8 cellular contexts compared by ENCODE assay signal in the genomic region with DNA sequence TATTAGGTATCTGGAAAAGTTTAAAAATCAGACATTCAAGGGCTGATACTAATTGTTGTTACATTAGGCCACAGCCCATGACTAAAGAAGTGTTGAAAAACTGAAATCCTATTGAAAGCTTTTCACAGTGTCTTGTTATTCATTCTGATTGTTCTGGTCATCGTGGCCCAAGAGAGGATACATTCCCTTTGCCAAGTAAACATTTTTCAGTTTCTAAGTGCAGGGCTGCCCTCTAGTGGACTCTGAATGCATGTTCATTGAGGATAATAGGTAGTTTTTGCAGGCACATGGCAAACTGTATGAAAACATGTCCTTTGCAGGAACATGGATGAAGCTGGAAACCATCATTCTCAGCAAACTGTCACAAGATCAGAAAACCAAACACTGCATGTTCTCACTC.
DNase-seq lines count a peak whose midpoint lies in the region; ATAC-seq and TF ChIP-seq lines count a peak whose summit lies in the region.

No MANE protein-coding gene starts in this region.

- H3K27me3 ChIP-seq in HL-60 (ENCODE audit: insufficient read depth, poor library complexity, severe bottlenecking) (no peaks in the 10 kb centered on the region), ovary (no peaks in the 10 kb centered on the region)

- ATAC-seq in SK-N-SH treated with all-trans-retinoic acid at 6 μM for 48 hours: peak; percentile 39; the same call in 1 of the 3 replicates

- DNase-seq in SIG-M5 treated with dmso at 0.1 percent for 504 hours (lab: John Stamatoyannopoulos, UW; ENCODE audit: unreplicated experiment): peak; percentile 15
- no peak for DNase-seq in SIG-M5 (lab: John Stamatoyannopoulos, UW)
- DNase-seq in HL-60 (ENCODE audit: low read depth in 1 of 2, low spot score in 1 of 2): peak; percentile 4 to 31
- DNase-seq in foreskin fibroblast: peak; percentile 39 to 78
- peak; percentile 31 for DNase-seq in stromal cell of bone marrow (ENCODE audit: low read depth)
- no peak for DNase-seq in inferior parietal cortex (ENCODE audit: extremely low spot score)
- DNase-seq in ovary: no peak

- no peak for TF ChIP-seq POLR2A in ovary (IDR thresholded peaks at IDR 0.05)

- H3K4me1 ChIP-seq in ovary (ENCODE audit: insufficient read depth): no peaks in the 10 kb centered on the region

- intact Hi-C loops in ovary (cut with DNase I): no loop called here

- TF ChIP-seq EP300 in ovary (IDR thresholded peaks at IDR 0.05): no peak

- no peak overlapping the region for H3K27ac ChIP-seq in HL-60 (replicated peaks)
- H3K27ac ChIP-seq in ovary: no peak overlapping the region

- H3K4me3 ChIP-seq in HL-60 (replicated peaks; ENCODE audit: insufficient read depth, low read length) (no peak overlapping the region), foreskin fibroblast (ENCODE audit: low read depth in 1 of 2, low read length in 2 of 2) (no peak overlapping the region), ovary (no peak overlapping the region)

- TF ChIP-seq CTCF in HL-60 (IDR thresholded peaks at IDR 0.05; ENCODE audit: insufficient read depth, low read length) (peak; percentile 27), foreskin fibroblast (IDR thresholded peaks at IDR 0.05; ENCODE audit: low read depth, low read length) (peak; percentile 30), ovary (IDR thresholded peaks at IDR 0.05) (no peak)

- H3K36me3 ChIP-seq in ovary: no peaks in the 10 kb centered on the region

- peaks cover 0 to 3% of the 10 kb centered on the region in 2 donors for H3K9me3 ChIP-seq in ovary

- 32 to 56% (median 35%) methylated on average over 1 of the region's 1 CpG for WGBS in ovary, 3 donors

TF ChIP-seq in SK-N-SH treated with all-trans-retinoic acid at 6 μM for 48 hours, 23 proteins besides CTCF, POLR2A, EP300 and RAD21:
- no peak for TF ChIP-seq SNAI2 (CRISPR knock-in tag; IDR thresholded peaks at IDR 0.05)

Comparison
In these comparisons a context has a peak if more than half of its experiments do, and no peak if none do; other contexts are left out.
1. DNase-seq: peak in SIG-M5 treated with dmso at 0.1 percent for 504 hours (single experiment), HL-60 (2 of 2), foreskin fibroblast (2 of 2) and stromal cell of bone marrow (single experiment); none in SIG-M5 (single experiment), inferior parietal cortex (single experiment) and ovary (0 of 5).
2. CTCF ChIP-seq: peak in HL-60 (single experiment) and foreskin fibroblast (single experiment); none in ovary (0 of 3).